In genomic region chr9:128733256-128733655, GRCh38 we compare ENCODE assay signal across 8 cellular contexts. TPM values are rescaled to one million over a fixed set of nuclear protein-coding genes. Genes with fewer than 3 reads are reported as not detected.
A peak's percentile ranks its signal among the peaks of the same experiment; 100 is the strongest.
DNase-seq lines count a peak whose midpoint lies in the region; ATAC-seq and TF ChIP-seq lines count a peak whose summit lies in the region.

No MANE protein-coding gene starts in this region.

- TF ChIP-seq EP300 in SK-N-SH (IDR thresholded peaks at IDR 0.05; ENCODE audit: borderline replicate concordance in 1 of 2, low read depth in 1 of 2, low read length in 1 of 2): no peak

- H3F3A ChIP-seq in SK-N-SH (replicated peaks; ENCODE audit: insufficient read depth): peaks cover 4% of the 10 kb centered on the region

- H3K9ac ChIP-seq in SK-N-SH: no peak overlapping the region

- peak overlapping the region in 1 of 2 experiments; percentile 37; a peak in 1 of 4 replicates for H3K27ac ChIP-seq in SK-N-SH (ENCODE audit: low read depth in 2 of 2, low read length in 1 of 2)

- H3K27me3 ChIP-seq in SK-N-SH (ENCODE audit: insufficient read depth): no peaks in the 10 kb centered on the region

- ATAC-seq in esophagus mucosa (peak; percentile 76), GM19467 (IDR thresholded peaks at IDR 0.05; ENCODE audit: unreplicated experiment) (no peak)

- POLR2A ChIA-PET in SK-N-SH (lab: Yijun Ruan, JAX): interaction anchor here (0.6 kb wide), 3 partner anchors 37 to 251 kb away, joined by 3 to 5 read pairs (median 4); partner anchors contain the start of gene SPOUT1

- H3K4me1 ChIP-seq in SK-N-SH (ENCODE audit: control insufficient read depth in 1 of 2, insufficient read depth in 2 of 2, low read depth in 1 of 2, low read length in 1 of 2): peaks cover 0 to 32% of the 10 kb centered on the region in 2 experiments; a peak in 1 of 4 replicates

- H3K4me3 ChIP-seq in SK-N-SH (ENCODE audit: low read depth in 2 of 2, low read length in 1 of 2): peak overlapping the region in 1 of 2 experiments; percentile 47; a peak in 1 of 4 replicates

- 41% methylated on average over 9 of the region's 9 CpGs for WGBS in SK-N-SH (ENCODE audit: low lambda C conversion rate)

- peaks cover 2 to 4% of the 10 kb centered on the region in 2 experiments for H3K36me3 ChIP-seq in SK-N-SH (replicated peaks in 1 of 2; ENCODE audit: control insufficient read depth in 1 of 2, insufficient read depth in 2 of 2, low read length in 1 of 2)

- peak; percentile 65 for TF ChIP-seq RAD21 in SK-N-SH (IDR thresholded peaks at IDR 0.05; ENCODE audit: low read length)

- H3K79me2 ChIP-seq in SK-N-SH (ENCODE audit: insufficient read depth): no peaks in the 10 kb centered on the region

- H2AFZ ChIP-seq in SK-N-SH (ENCODE audit: low read depth): peak overlapping the region; percentile 84

- H4K20me1 ChIP-seq in SK-N-SH (ENCODE audit: insufficient read depth): no peaks in the 10 kb centered on the region

- DNase-seq in NCI-H2029 treated with DMSO at 0.1 percent for 48 hours (lab: John Stamatoyannopoulos, UW) (peak; percentile 18), NCI-H2029 (lab: John Stamatoyannopoulos, UW) (no peak), NCI-H1092 (lab: John Stamatoyannopoulos, UW) (peak; percentile 71), SK-N-SH (peak; percentile 82), myocyte (ENCODE audit: low read depth) (peak; percentile 83)
- DNase-seq in activated CD8-positive, alpha-beta memory T cell treated with anti-CD3 and anti-CD28 coated beads, Interleukin-2, amount 50 U/mL, for 4 hours: no peak

- H3K9me2 ChIP-seq in SK-N-SH: no peaks in the 10 kb centered on the region

- H3K4me2 ChIP-seq in SK-N-SH: no peak overlapping the region

- CTCF ChIA-PET in SK-N-SH (lab: Yijun Ruan, JAX): interaction anchor here (0.6 to 3.3 kb wide), 20 partner anchors 9 to 204 kb away, joined by 3 to 28 read pairs (median 5); partner anchors contain the start of genes ENDOG, PKN3, SPOUT1 and ZDHHC12

- H3K9me3 ChIP-seq in SK-N-SH: no peaks in the 10 kb centered on the region

- TF ChIP-seq CTCF in SK-N-SH (IDR thresholded peaks at IDR 0.05): peak; percentile 68

TF ChIP-seq in SK-N-SH, 30 proteins besides CTCF, POLR2A, EP300 and RAD21:
- peak; percentile 48; the same call in 1 of the 2 replicates for TF ChIP-seq MXI1 (IDR thresholded peaks at IDR 0.05; ENCODE audit: low read depth, low read length)
- no peak for TF ChIP-seq USF2 (IDR thresholded peaks at IDR 0.05; ENCODE audit: borderline replicate concordance, low read depth, low read length)
- peak; percentile 83; the same call in 1 of the 2 replicates for TF ChIP-seq YY1 (IDR thresholded peaks at IDR 0.05; ENCODE audit: low read depth)
- peak; percentile 33 for TF ChIP-seq SMC3 (IDR thresholded peaks at IDR 0.05; ENCODE audit: low read depth, low read length)

RNA-seq across cellular contexts. Expression of gene ZDHHC12, which starts 9.3 kb away (rescaled TPM):
- polyA plus RNA-seq in SK-N-SH (2012; rRNA removed): 36.6 and 51.3 TPM in 2 replicates
- polyA plus RNA-seq in SK-N-SH (2012; cell fraction: cytosol; rRNA removed): 20.8 and 32.1 TPM in 2 replicates
- polyA plus RNA-seq in SK-N-SH (2012; cell fraction: nucleus; rRNA removed): 26.9 and 52.8 TPM in 2 replicates
- 54.4 TPM for total RNA-seq in esophagus mucosa
- total RNA-seq in myocyte: 18.9 and 28.7 TPM in 2 replicates
- 16.2 TPM for polyA plus RNA-seq in myocyte (2012)

RNA-seq across cellular contexts. Expression of gene PKN3, which starts 31.0 kb away (rescaled TPM):
- 5.0 and 7.8 TPM in 2 replicates for polyA plus RNA-seq in SK-N-SH (2012; rRNA removed)
- 1.8 and 4.1 TPM in 2 replicates for polyA plus RNA-seq in SK-N-SH (2012; cell fraction: cytosol; rRNA removed)
- polyA plus RNA-seq in SK-N-SH (2012; cell fraction: nucleus; rRNA removed): 15.1 and 16.8 TPM in 2 replicates
- total RNA-seq in esophagus mucosa (2.5 TPM), myocyte (2.0 TPM in 2 replicates)
- polyA plus RNA-seq in myocyte (2012): 2.2 TPM

RNA-seq across cellular contexts. Expression of gene ZER1, which starts 38.5 kb away (rescaled TPM):
- polyA plus RNA-seq in SK-N-SH (2012; rRNA removed): 25.4 and 30.9 TPM in 2 replicates
- 12.0 and 17.2 TPM in 2 replicates for polyA plus RNA-seq in SK-N-SH (2012; cell fraction: cytosol; rRNA removed)
- polyA plus RNA-seq in SK-N-SH (2012; cell fraction: nucleus; rRNA removed): 46.9 and 78.6 TPM in 2 replicates
- total RNA-seq in esophagus mucosa: 23.2 TPM
- 47.0 and 54.2 TPM in 2 replicates for total RNA-seq in myocyte
- polyA plus RNA-seq in myocyte (2012): 42.1 TPM

RNA-seq across cellular contexts. Expression of gene SET, which starts 44.2 kb away (rescaled TPM):
- polyA plus RNA-seq in SK-N-SH (2012; rRNA removed): 64.6 and 79.5 TPM in 2 replicates
- polyA plus RNA-seq in SK-N-SH (2012; cell fraction: cytosol; rRNA removed): 101 and 156 TPM in 2 replicates
- 59.7 and 115 TPM in 2 replicates for polyA plus RNA-seq in SK-N-SH (2012; cell fraction: nucleus; rRNA removed)
- total RNA-seq in esophagus mucosa (267 TPM), myocyte (382 and 394 TPM in 2 replicates)
- 216 TPM for polyA plus RNA-seq in myocyte (2012)

RNA-seq across cellular contexts. Expression of gene TBC1D13, which starts 53.8 kb away (rescaled TPM):
- polyA plus RNA-seq in SK-N-SH (2012; rRNA removed): 19.1 and 19.7 TPM in 2 replicates
- polyA plus RNA-seq in SK-N-SH (2012; cell fraction: cytosol; rRNA removed): 10.1 and 14.8 TPM in 2 replicates
- 26.5 and 27.7 TPM in 2 replicates for polyA plus RNA-seq in SK-N-SH (2012; cell fraction: nucleus; rRNA removed)
- total RNA-seq in esophagus mucosa (15.5 TPM), myocyte (30.2 and 42.4 TPM in 2 replicates)
- polyA plus RNA-seq in myocyte (2012): 29.9 TPM

Comparison
In these comparisons a context has a peak if more than half of its experiments do, and no peak if none do; other contexts are left out.
1. DNase-seq: peak in NCI-H2029 treated with DMSO at 0.1 percent for 48 hours (single experiment), NCI-H1092 (single experiment), SK-N-SH (single experiment) and myocyte (single experiment); none in NCI-H2029 (single experiment) and activated CD8-positive, alpha-beta memory T cell treated with anti-CD3 and anti-CD28 coated beads, Interleukin-2, amount 50 U/mL, for 4 hours (single experiment).